Comparison of ENCODE assay signal across 20 cellular contexts in the genomic region with DNA sequence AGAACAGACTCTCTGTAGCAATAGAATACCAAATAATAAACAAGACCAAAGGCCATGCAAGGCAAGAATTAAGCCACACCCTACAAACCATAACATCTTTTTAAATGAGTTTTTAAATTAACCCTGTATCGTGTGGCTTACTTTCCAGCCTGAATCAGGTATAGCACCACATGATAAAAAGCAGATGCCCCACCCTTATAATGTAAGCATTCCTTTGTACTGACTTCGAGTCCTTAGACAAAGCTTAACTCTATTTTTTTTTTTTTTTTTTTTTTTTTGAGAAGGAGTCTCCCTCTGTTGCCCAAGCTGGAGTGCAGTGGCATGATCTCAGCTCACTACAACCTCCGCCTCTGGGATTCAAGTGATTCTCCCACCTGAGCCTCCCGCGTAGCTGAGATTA. TPM values are rescaled to one million over a fixed set of nuclear protein-coding genes. Genes with fewer than 3 reads are reported as not detected.
A peak's percentile ranks its signal among the peaks of the same experiment; 100 is the strongest.
DNase-seq lines count a peak whose midpoint lies in the region; ATAC-seq, FAIRE-seq and TF ChIP-seq lines count a peak whose summit lies in the region.
"Had no signal": no experiment of that assay in that cellular context is flagged by ENCODE, and none has a peak within 500 bp of the region (broad histone marks: within the 10 kb centered on the region; RNA-seq: fewer than 3 reads in every experiment).

No MANE protein-coding gene starts in this region.

- no peak overlapping the region for H3K27ac ChIP-seq in CD4-positive, alpha-beta T cell (ENCODE audit: low read depth, low read length)
- H3K27ac ChIP-seq in K562 (ENCODE audit: extremely low read depth, low read depth, low read length) (no peak overlapping the region), foreskin keratinocyte (peak overlapping the region; percentile 73)
- H3K27ac ChIP-seq: SJSA1 had no signal

- peaks cover 3 to 4% of the 10 kb centered on the region in 2 experiments; a peak in 2 of 5 replicates for H3K4me1 ChIP-seq in K562 (replicated peaks in 1 of 2; ENCODE audit: control insufficient read depth in 2 of 2, insufficient read depth in 2 of 2, low read length in 2 of 2)
- peaks cover 4% of the 10 kb centered on the region for H3K4me1 ChIP-seq in foreskin keratinocyte

- BruUV-seq in K562 (replicated peaks; lab: Mats Ljungman, UMichigan): no TSS peak

- in situ Hi-C loops in K562 (cut with MboI): no loop called here

- FAIRE-seq in K562 (lab: Jason Lieb, UNC): no peak
- FAIRE-seq: GM18507 had no signal

- peaks cover 10% of the 10 kb centered on the region for H3K36me3 Mint-ChIP-seq in CD4-positive, alpha-beta T cell (ENCODE audit: low read depth)
- peaks cover 5% of the 10 kb centered on the region for H3K36me3 Mint-ChIP-seq in activated CD4-positive, alpha-beta T cell treated with anti-CD3 and anti-CD28 coated beads, Interleukin-2, amount 10 ng/mL, durations not matched to agents 7 days and 5 days (ENCODE audit: low read depth)

- H3K4me3 ChIP-seq in K562: no peak overlapping the region
- H3K4me3 ChIP-seq: HAP-1, SJSA1 had no signal

- no peaks in the 10 kb centered on the region for H4K20me1 ChIP-seq in K562 (replicated peaks; ENCODE audit: control insufficient read depth, insufficient read depth, low read length)

- H3K9ac ChIP-seq in K562 (ENCODE audit: insufficient read depth in 1 of 2, low read depth in 2 of 2, low read length in 2 of 2): no peak overlapping the region

- H3K79me2 ChIP-seq in K562 (ENCODE audit: control insufficient read depth, insufficient read depth, low read length): peaks cover 9% of the 10 kb centered on the region

- H3K36me3 ChIP-seq in K562 (ENCODE audit: control insufficient read depth, insufficient read depth, low read length): no peaks in the 10 kb centered on the region
- H3K36me3 ChIP-seq: HAP-1, SJSA1 had no signal

- 86% methylated on average over 5 of the region's 5 CpGs for WGBS in K562 (ENCODE audit: insufficient coverage, low coverage, missing lambda C conversion rate)

- no peaks in the 10 kb centered on the region for H3K9me3 ChIP-seq in CD4-positive, alpha-beta T cell (ENCODE audit: control insufficient read depth, low read length)
- H3K9me3 ChIP-seq in K562 (replicated peaks; ENCODE audit: control insufficient read depth, insufficient read depth, low read depth, low read length): no peaks in the 10 kb centered on the region
- H3K9me3 ChIP-seq: HAP-1, SJSA1 had no signal

- no peak for DNase-seq in CD4-positive, alpha-beta T cell
- DNase-seq in HEK293T (ENCODE audit: extremely low spot score) (no peak), K562 (ENCODE audit: extremely low read depth in 1 of 4, low spot score in 3 of 4) (no peak), foreskin keratinocyte (peak; percentile 58 to 80), NCI-H1105 (lab: John Stamatoyannopoulos, UW) (no peak)
- DNase-seq in stimulated activated CD4-positive, alpha-beta T cell treated with anti-CD3 and anti-CD28 coated beads, Interleukin-2, amount 100 ng/mL, for 48 hours: no peak
- no peak for DNase-seq in activated CD4-positive, alpha-beta T cell treated with anti-CD3 and anti-CD28 coated beads, Interleukin-2, amount 10 ng/mL, durations not matched to agents 7 days and 5 days
- DNase-seq: GOT3, Kasumi-1, MV-4-11, NCI-H1105 treated with DMSO at 0.1 percent for 48 hours, NCI-H2029, NCI-H446, NCI-H524 treated with DMSO at 0.1 percent for 48 hours, NCI-H774, Right ventricle myocardium superior had no signal

- H3K4me3 Mint-ChIP-seq in CD4-positive, alpha-beta T cell: peak overlapping the region; percentile 18
- H3K4me3 Mint-ChIP-seq in activated CD4-positive, alpha-beta T cell treated with anti-CD3 and anti-CD28 coated beads, Interleukin-2, amount 10 ng/mL, durations not matched to agents 7 days and 5 days: no peak overlapping the region

- peaks cover 12% of the 10 kb centered on the region for H3K4me1 Mint-ChIP-seq in CD4-positive, alpha-beta T cell (ENCODE audit: low read depth)
- H3K4me1 Mint-ChIP-seq in activated CD4-positive, alpha-beta T cell treated with anti-CD3 and anti-CD28 coated beads, Interleukin-2, amount 10 ng/mL, durations not matched to agents 7 days and 5 days: peaks cover 24% of the 10 kb centered on the region

- TF ChIP-seq CTCF in CD4-positive, alpha-beta T cell (IDR thresholded peaks at IDR 0.05): no peak
- TF ChIP-seq CTCF in K562 (IDR thresholded peaks at IDR 0.05 in 2 of 3, conservative IDR thresholded peaks at IDR 0.05 in 1 of 3; ENCODE audit: insufficient read depth in 2 of 3, low read depth in 1 of 3, low read length in 3 of 3) (no peak), foreskin keratinocyte (conservative IDR thresholded peaks at IDR 0.05) (no peak)

- TF ChIP-seq POLR2A in K562 (conservative IDR thresholded peaks at IDR 0.05): no peak

- H3K4me2 ChIP-seq in K562 (ENCODE audit: insufficient read depth, low read length): no peak overlapping the region

- no peak for ATAC-seq in CD4-positive, alpha-beta T cell (ENCODE audit: poor library complexity)
- no peak for ATAC-seq in K562
- ATAC-seq in foreskin keratinocyte: no peak
- ATAC-seq in GM19395 (IDR thresholded peaks at IDR 0.05; ENCODE audit: unreplicated experiment): no peak

- no peaks in the 10 kb centered on the region for H3K27me3 Mint-ChIP-seq in CD4-positive, alpha-beta T cell
- peaks cover 2% of the 10 kb centered on the region for H3K27me3 Mint-ChIP-seq in activated CD4-positive, alpha-beta T cell treated with anti-CD3 and anti-CD28 coated beads, Interleukin-2, amount 10 ng/mL, durations not matched to agents 7 days and 5 days

- CTCF ChIA-PET in CD4-positive, alpha-beta T cell (lab: Charles Lee): interaction anchor here (0.7 to 2.9 kb wide), 4 partner anchors 9 to 107 kb away, joined by 3 to 11 read pairs (median 5); no protein-coding TSS in a partner anchor
- CTCF ChIA-PET in HEK293T (lab: Yijun Ruan, JAX) (no interaction called here), K562 (lab: Yijun Ruan, JAX; ENCODE audit: low intra/inter-chr PET ratio) (no interaction called here)
- CTCF ChIA-PET in activated CD4-positive, alpha-beta T cell treated with anti-CD3 and anti-CD28 coated beads, Interleukin-2, amount 10 ng/mL, durations not matched to agents 7 days and 5 days (lab: Charles Lee): interaction anchor here (0.5 to 1.5 kb wide), 3 partner anchors 10 to 324 kb away, joined by 3 read pairs; no protein-coding TSS in a partner anchor

- H3K27me3 ChIP-seq in CD4-positive, alpha-beta T cell (ENCODE audit: control insufficient read depth, insufficient read depth, low read length): no peaks in the 10 kb centered on the region
- H3K27me3 ChIP-seq in K562 (ENCODE audit: control insufficient read depth in 2 of 2, insufficient read depth in 2 of 2, low read length in 2 of 2) (no peaks in the 10 kb centered on the region), foreskin keratinocyte (no peaks in the 10 kb centered on the region)
- H3K27me3 ChIP-seq: SJSA1 had no signal

- no peak for TF ChIP-seq EP300 in K562 (IDR thresholded peaks at IDR 0.05; ENCODE audit: low read length)

- no peaks in the 10 kb centered on the region for H3K9me1 ChIP-seq in K562 (ENCODE audit: control insufficient read depth, insufficient read depth, low read length)

- no peak overlapping the region for H3K27ac Mint-ChIP-seq in CD4-positive, alpha-beta T cell
- H3K27ac Mint-ChIP-seq in activated CD4-positive, alpha-beta T cell treated with anti-CD3 and anti-CD28 coated beads, Interleukin-2, amount 10 ng/mL, durations not matched to agents 7 days and 5 days: no peak overlapping the region

- H3K9me3 Mint-ChIP-seq in CD4-positive, alpha-beta T cell: no peaks in the 10 kb centered on the region
- H3K9me3 Mint-ChIP-seq in activated CD4-positive, alpha-beta T cell treated with anti-CD3 and anti-CD28 coated beads, Interleukin-2, amount 10 ng/mL, durations not matched to agents 7 days and 5 days: no peaks in the 10 kb centered on the region

- no peak for TF ChIP-seq RAD21 in K562 (CRISPR knock-in tag; conservative IDR thresholded peaks at IDR 0.05 in 1 of 2, IDR thresholded peaks at IDR 0.05 in 1 of 2)

- intact Hi-C loops in CD4-positive, alpha-beta T cell (cut with DNase I, micrococcal nuclease): loop anchor here (5.0 kb wide), 2 partner anchors 105 to 110 kb away; partner anchors contain the start of genes FAM136A (in 1 of the 2) and PCBP1 (in 1 of the 2)
- intact Hi-C loops in K562 (cut with micrococcal nuclease): loop anchor here (5.0 kb wide), 2 partner anchors 100 to 280 kb away; partner anchors contain the start of gene SNRPG

- peak overlapping the region; percentile 66; the same call in 1 of the 2 replicates for H2AFZ ChIP-seq in K562 (ENCODE audit: low read depth, low read length)

- POLR2A ChIA-PET in CD4-positive, alpha-beta T cell (lab: Charles Lee): interaction anchor here (0.9 to 2.7 kb wide), 5 partner anchors 25 to 107 kb away, joined by 3 to 47 read pairs (median 26); partner anchors contain the start of genes PCBP1 and SNRPG
- POLR2A ChIA-PET in HEK293T (lab: Yijun Ruan, JAX): no interaction called here
- POLR2A ChIA-PET in K562 (lab: Yijun Ruan, JAX): interaction anchor here (0.6 to 1.9 kb wide), 4 partner anchors 21 to 277 kb away, joined by 3 to 7 read pairs (median 4); no protein-coding TSS in a partner anchor
- POLR2A ChIA-PET in activated CD4-positive, alpha-beta T cell treated with anti-CD3 and anti-CD28 coated beads, Interleukin-2, amount 10 ng/mL, durations not matched to agents 7 days and 5 days (lab: Charles Lee): no interaction called here

RNA-seq across cellular contexts. Expression of gene C2orf42, which starts 1.7 kb away (rescaled TPM):
- 10 to 100 TPM; 16.9 to 18.4 TPM for total RNA-seq in CD4-positive, alpha-beta T cell
- 50.0 and 60.5 TPM in 2 replicates for total RNA-seq in K562 (2011; cell fraction: chromatin; rRNA removed; ENCODE audit: low replicate concordance)
- 36.7 and 37.4 TPM in 2 replicates for total RNA-seq in K562 (2011; cell fraction: nucleolus; rRNA removed)
- 43.0 and 56.3 TPM in 2 replicates for total RNA-seq in K562 (2011; cell fraction: nucleoplasm; rRNA removed)
- 9.4 and 10.9 TPM in 2 replicates for total RNA-seq in K562 (2014; rRNA removed)
- total RNA-seq in K562 (2014; rRNA removed; fragmentation: Illumina TruSeq; extraction: Trizol): 7.1 and 7.7 TPM in 2 replicates
- 6.7 and 7.5 TPM in 2 replicates for total RNA-seq in K562 (2015; rRNA removed; fragmentation: Illumina TruSeq; extraction: Trizol)
- total RNA-seq in K562 (2021): 7.3 and 9.6 TPM in 2 replicates
- 5.9 and 7.7 TPM in 2 replicates for polyA plus RNA-seq in K562 (2011; rRNA removed)
- 2.8 and 4.8 TPM in 2 replicates for polyA plus RNA-seq in K562 (2011; cell fraction: cytosol; rRNA removed)
- 10.2 and 15.6 TPM in 2 replicates for polyA plus RNA-seq in K562 (2011; cell fraction: nucleus; rRNA removed)
- 4.8 and 5.4 TPM in 2 replicates for polyA plus RNA-seq in K562 (2012)
- 5.8 and 7.1 TPM in 2 replicates for polyA plus RNA-seq in K562 (2014; fragmentation: Illumina TruSeq; extraction: Trizol)
- polyA plus RNA-seq in K562 (2014; fragmentation: Nextera tagmentation; extraction: Ambion mirVana): 1 to 10 TPM; 4.6 to 4.9 TPM
- polyA plus RNA-seq in K562 (2014; rRNA removed): 5.6 and 8.4 TPM in 2 replicates
- polyA minus RNA-seq in K562 (2011; rRNA and poly(A)+ RNA removed): 20.2 and 25.2 TPM in 2 replicates
- polyA minus RNA-seq in K562 (2011; cell fraction: cytosol; rRNA and poly(A)+ RNA removed): 5.1 and 7.4 TPM in 2 replicates
- 16.3 and 20.2 TPM in 2 replicates for polyA minus RNA-seq in K562 (2011; cell fraction: nucleus; rRNA and poly(A)+ RNA removed)
- total RNA-seq in foreskin keratinocyte: 9.3 and 10.0 TPM in 2 replicates
- polyA plus RNA-seq in foreskin keratinocyte: 4.6 and 4.8 TPM in 2 replicates
- 10 to 100 TPM; 26.0 to 27.9 TPM for total RNA-seq in activated CD4-positive, alpha-beta T cell treated with anti-CD3 and anti-CD28 coated beads, Interleukin-2, amount 10 ng/mL, durations not matched to agents 7 days and 5 days

RNA-seq across cellular contexts. Expression of gene TIA1, which starts 55.9 kb away (rescaled TPM):
- total RNA-seq in CD4-positive, alpha-beta T cell: 10 to 100 TPM; 34.4 to 45.3 TPM
- 172 and 407 TPM in 2 replicates for total RNA-seq in K562 (2011; cell fraction: chromatin; rRNA removed; ENCODE audit: low replicate concordance)
- 91.9 and 117 TPM in 2 replicates for total RNA-seq in K562 (2011; cell fraction: nucleolus; rRNA removed)
- total RNA-seq in K562 (2011; cell fraction: nucleoplasm; rRNA removed): 142 and 174 TPM in 2 replicates
- total RNA-seq in K562 (2014; rRNA removed): 84.8 and 94.4 TPM in 2 replicates
- total RNA-seq in K562 (2014; rRNA removed; fragmentation: Illumina TruSeq; extraction: Trizol): 89.8 and 94.2 TPM in 2 replicates
- 72.0 and 79.6 TPM in 2 replicates for total RNA-seq in K562 (2015; rRNA removed; fragmentation: Illumina TruSeq; extraction: Trizol)
- total RNA-seq in K562 (2021): 103 and 106 TPM in 2 replicates
- 101 and 129 TPM in 2 replicates for polyA plus RNA-seq in K562 (2011; rRNA removed)
- polyA plus RNA-seq in K562 (2011; cell fraction: cytosol; rRNA removed): 24.3 and 33.4 TPM in 2 replicates
- polyA plus RNA-seq in K562 (2011; cell fraction: nucleus; rRNA removed): 251 and 340 TPM in 2 replicates
- 47.5 and 55.4 TPM in 2 replicates for polyA plus RNA-seq in K562 (2012)
- polyA plus RNA-seq in K562 (2014; fragmentation: Illumina TruSeq; extraction: Trizol): 51.2 and 56.2 TPM in 2 replicates
- 10 to 100 TPM; 25.3 to 32.3 TPM for polyA plus RNA-seq in K562 (2014; fragmentation: Nextera tagmentation; extraction: Ambion mirVana)
- polyA plus RNA-seq in K562 (2014; rRNA removed): 77.1 and 79.4 TPM in 2 replicates
- 172 and 215 TPM in 2 replicates for polyA minus RNA-seq in K562 (2011; rRNA and poly(A)+ RNA removed)
- 50.4 and 58.5 TPM in 2 replicates for polyA minus RNA-seq in K562 (2011; cell fraction: cytosol; rRNA and poly(A)+ RNA removed)
- 130 and 131 TPM in 2 replicates for polyA minus RNA-seq in K562 (2011; cell fraction: nucleus; rRNA and poly(A)+ RNA removed)
- 44.4 and 45.2 TPM in 2 replicates for total RNA-seq in foreskin keratinocyte
- 10.7 and 12.1 TPM in 2 replicates for polyA plus RNA-seq in foreskin keratinocyte
- 100 to 1,000 TPM; 133 to 146 TPM for total RNA-seq in activated CD4-positive, alpha-beta T cell treated with anti-CD3 and anti-CD28 coated beads, Interleukin-2, amount 10 ng/mL, durations not matched to agents 7 days and 5 days

Comparison
In these comparisons a context has a peak if more than half of its experiments do, and no peak if none do; other contexts are left out.
1. DNase-seq: peak in foreskin keratinocyte (2 of 2); none in CD4-positive, alpha-beta T cell (0 of 10), HEK293T (single experiment), K562 (0 of 4), stimulated activated CD4-positive, alpha-beta T cell treated with anti-CD3 and anti-CD28 coated beads, Interleukin-2, amount 100 ng/mL, for 48 hours (0 of 2), activated CD4-positive, alpha-beta T cell treated with anti-CD3 and anti-CD28 coated beads, Interleukin-2, amount 10 ng/mL, durations not matched to agents 7 days and 5 days (single experiment) and NCI-H1105 (single experiment).
2. CTCF ChIA-PET loops: an anchor here in CD4-positive, alpha-beta T cell (0.7 to 2.9 kb wide) and activated CD4-positive, alpha-beta T cell treated with anti-CD3 and anti-CD28 coated beads, Interleukin-2, amount 10 ng/mL, durations not matched to agents 7 days and 5 days (0.5 to 1.5 kb wide); none called in HEK293T and K562.
3. POLR2A ChIA-PET loops: an anchor here in CD4-positive, alpha-beta T cell (0.9 to 2.7 kb wide) and K562 (0.6 to 1.9 kb wide); none called in HEK293T and activated CD4-positive, alpha-beta T cell treated with anti-CD3 and anti-CD28 coated beads, Interleukin-2, amount 10 ng/mL, durations not matched to agents 7 days and 5 days.